Comparison of ENCODE assay signal across 29 cellular contexts in genomic region chr4:1895489-1895888, GRCh38.
"Had no signal": no experiment of that assay in that cellular context is flagged by ENCODE, and none has a peak within 500 bp of the region (broad histone marks: within the 10 kb centered on the region; RNA-seq: fewer than 3 reads in every experiment).

No MANE protein-coding gene starts in this region.

- H3K27ac Mint-ChIP-seq: activated CD4-positive, alpha-beta T cell treated with anti-CD3 and anti-CD28 coated beads for 36 hours; activated naive CD4-positive, alpha-beta T cell treated with anti-CD3 and anti-CD28 coated beads, Interleukin-2, amount 50 U/mL, for 72 hours; activated naive CD8-positive, alpha-beta T cell treated with anti-CD3 and anti-CD28 coated beads, Interleukin-2, amount 50 U/mL, for 24 hours had no signal

- H3K27me3 Mint-ChIP-seq: activated CD4-positive, alpha-beta T cell treated with anti-CD3 and anti-CD28 coated beads for 36 hours; activated naive CD8-positive, alpha-beta T cell treated with anti-CD3 and anti-CD28 coated beads, Interleukin-2, amount 50 U/mL, for 24 hours; IgD-negative memory B cell had no signal

- H3K36me3 ChIP-seq: cardiac muscle cell had no signal

- H3K9me3 ChIP-seq: MG63, Peyer's patch, SJSA1 had no signal

- H3K27me3 ChIP-seq: cardiac muscle cell, MG63, Peyer's patch, SJSA1 had no signal

- H3K4me3 ChIP-seq: cardiac muscle cell, MG63, Peyer's patch, SJSA1 had no signal

- H3K4me1 ChIP-seq: Peyer's patch had no signal

- ATAC-seq: activated CD4-positive, alpha-beta T cell treated with anti-CD3 and anti-CD28 coated beads for 36 hours; activated naive CD4-positive, alpha-beta T cell treated with anti-CD3 and anti-CD28 coated beads, Interleukin-2, amount 50 U/mL, for 72 hours; activated naive CD8-positive, alpha-beta T cell treated with anti-CD3 and anti-CD28 coated beads, Interleukin-2, amount 50 U/mL, for 24 hours had no signal

- H3K4me3 Mint-ChIP-seq: activated CD4-positive, alpha-beta T cell treated with anti-CD3 and anti-CD28 coated beads for 36 hours; activated naive CD8-positive, alpha-beta T cell treated with anti-CD3 and anti-CD28 coated beads, Interleukin-2, amount 50 U/mL, for 24 hours; brain; IgD-negative memory B cell had no signal

- H3K27ac ChIP-seq: cardiac muscle cell, Peyer's patch, SJSA1, WERI-Rb-1 had no signal

- H3K9me3 Mint-ChIP-seq: activated naive CD4-positive, alpha-beta T cell treated with anti-CD3 and anti-CD28 coated beads, Interleukin-2, amount 50 U/mL, for 72 hours; activated naive CD8-positive, alpha-beta T cell treated with anti-CD3 and anti-CD28 coated beads, Interleukin-2, amount 50 U/mL, for 24 hours; IgD-negative memory B cell had no signal

- DNase-seq: activated CD4-positive, alpha-beta T cell treated with anti-CD3 and anti-CD28 coated beads for 36 hours; activated CD4-positive, alpha-beta T cell treated with anti-CD3 and anti-CD28 coated beads, Interleukin-2, amount 50 U/mL, for 4 hours; activated CD8-positive, alpha-beta memory T cell treated with anti-CD3 and anti-CD28 coated beads for 24 hours; activated naive CD4-positive, alpha-beta T cell; activated naive CD8-positive, alpha-beta T cell treated with anti-CD3 and anti-CD28 coated beads, Interleukin-2, amount 50 U/mL, for 24 hours; activated T-cell treated with anti-CD3 and anti-CD28 coated beads, Interleukin-2, amount 50 U/mL, for 48 hours; amniotic stem cell; cerebellar nuclear complex; KG1; MG63; MV-4-11; NCI-H1092 treated with DMSO at 0.1 percent for 48 hours; NCI-H1436; NCI-H1694 treated with DMSO at 0.1 percent for 48 hours; NCI-H2029 treated with DMSO at 0.1 percent for 48 hours; NCI-H510A treated with DMSO at 0.1 percent for 48 hours; NCI-H69; NK-92 treated with Interleukin-12 subunit alpha and Interleukin-12 subunit beta, amount 100 ng/mL, for 24 hours; OCI-M1; Peyer's patch; SHP77; T-helper 2 cell; T1000; WERI-Rb-1 had no signal
